Comparison of ENCODE assay signal across 8 cellular contexts in the genomic region with DNA sequence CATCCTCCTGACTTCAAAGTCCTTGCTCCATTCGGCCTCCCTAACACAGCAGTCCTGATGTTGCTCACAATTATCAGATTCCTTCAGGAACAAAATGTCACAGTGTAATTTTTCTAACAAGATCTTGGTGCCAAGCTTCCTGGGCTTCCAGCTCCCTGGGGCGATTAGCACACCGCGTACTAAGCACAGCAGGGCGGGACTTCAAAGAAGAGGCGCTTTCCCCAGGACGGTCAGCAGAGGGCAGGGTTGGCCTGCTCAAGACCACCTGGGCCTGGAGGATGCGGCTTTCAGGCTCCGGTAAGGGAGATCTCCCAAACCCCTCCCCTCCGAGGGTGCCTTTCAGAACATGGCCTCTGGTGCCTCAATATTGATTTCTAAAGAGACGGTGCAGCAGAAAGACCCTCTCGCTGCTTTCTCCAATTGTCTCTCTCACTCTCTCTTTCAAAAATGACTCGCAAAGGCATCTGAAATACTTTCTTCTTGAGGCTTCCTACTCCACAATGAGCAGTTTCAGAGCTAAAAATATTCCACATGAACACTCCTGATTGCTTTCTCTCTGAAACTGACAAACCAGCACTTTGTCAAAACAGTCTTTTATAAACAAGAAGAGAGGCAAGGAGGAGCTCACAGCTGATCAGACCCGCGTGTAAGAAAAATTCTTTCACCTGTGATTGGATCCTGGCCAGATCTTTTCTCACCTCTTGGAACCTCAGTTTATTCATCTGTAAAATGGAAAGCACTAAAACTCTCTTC.
DNase-seq lines count a peak whose midpoint lies in the region; ATAC-seq and TF ChIP-seq lines count a peak whose summit lies in the region.

No MANE protein-coding gene starts in this region.

- H3K36me3 ChIP-seq in mesendoderm (ENCODE audit: control insufficient read depth, insufficient read depth, low read length) = no peaks in the 10 kb centered on the region

- H3K56ac ChIP-seq in mesendoderm (ENCODE audit: low read length) = no peak overlapping the region

- no peak overlapping the region for H4K5ac ChIP-seq in mesendoderm (ENCODE audit: low read length)

- H3K4me2 ChIP-seq in mesendoderm (ENCODE audit: low read length) = no peak overlapping the region

- H3K27me3 ChIP-seq in mesendoderm (ENCODE audit: insufficient read depth, low read length, poor library complexity) = peaks cover 2% of the 10 kb centered on the region

- H3K79me2 ChIP-seq in mesendoderm (ENCODE audit: control insufficient read depth, insufficient read depth, low read length) = no peaks in the 10 kb centered on the region

- H3K4me3 ChIP-seq in WI38 (ENCODE audit: low read depth, low read length) (no peak overlapping the region), mesendoderm (ENCODE audit: low read length) (no peak overlapping the region)

- no peak overlapping the region for H3K23ac ChIP-seq in mesendoderm (ENCODE audit: low read length)

- H3K4me3 Mint-ChIP-seq in endothelial cell (ENCODE audit: unreplicated experiment) = no peak overlapping the region

- no peak overlapping the region for H3K4ac ChIP-seq in mesendoderm (ENCODE audit: low read depth, low read length)

- WGBS in mesendoderm (ENCODE audit: extremely low coverage, insufficient coverage, low lambda C conversion rate) = no CpG with 5 or more reads among the region's 15 CpGs

- H3K18ac ChIP-seq in mesendoderm (ENCODE audit: low read length) = no peak overlapping the region

- H4K8ac ChIP-seq in mesendoderm (ENCODE audit: low read depth, low read length) = peak overlapping the region; percentile 90

- no peak overlapping the region for H3K27ac ChIP-seq in mesendoderm (ENCODE audit: low read depth, low read length)

- no peak overlapping the region for H2BK120ac ChIP-seq in mesendoderm (ENCODE audit: low read depth, low read length)

- H2BK5ac ChIP-seq in mesendoderm (ENCODE audit: low read length) = no peak overlapping the region

- no peak overlapping the region for H3K27ac Mint-ChIP-seq in endothelial cell (ENCODE audit: unreplicated experiment)

- no peaks in the 10 kb centered on the region for H3K79me1 ChIP-seq in mesendoderm (ENCODE audit: low read length)

- H2AK5ac ChIP-seq in mesendoderm (ENCODE audit: low read length) = no peak overlapping the region

- H3K4me1 ChIP-seq in mesendoderm (ENCODE audit: control insufficient read depth, low read depth, low read length) = no peaks in the 10 kb centered on the region

- H3K27me3 Mint-ChIP-seq in endothelial cell (ENCODE audit: unreplicated experiment) = peaks cover 1% of the 10 kb centered on the region

- H3K36me3 Mint-ChIP-seq in endothelial cell (ENCODE audit: low read depth, unreplicated experiment) = peaks cover 72% of the 10 kb centered on the region

- H3K4me1 Mint-ChIP-seq in endothelial cell (ENCODE audit: unreplicated experiment) = peaks cover 6% of the 10 kb centered on the region

- peak overlapping the region; percentile 5 for H3K9ac ChIP-seq in mesendoderm (ENCODE audit: low read length)

- peak; percentile 97 for ATAC-seq in HG03159 (IDR thresholded peaks at IDR 0.05; ENCODE audit: unreplicated experiment)

- TF ChIP-seq CTCF in WI38 (IDR thresholded peaks at IDR 0.05; ENCODE audit: low read depth, low read length) (peak; percentile 91), endothelial cell (IDR thresholded peaks at IDR 0.05; ENCODE audit: unreplicated experiment) (peak; percentile 67)

- H3K9me3 Mint-ChIP-seq in endothelial cell (ENCODE audit: unreplicated experiment) = no peaks in the 10 kb centered on the region

- H2BK15ac ChIP-seq in mesendoderm (replicated peaks; ENCODE audit: low read depth) = no peak overlapping the region

- DNase-seq in COLO668 (lab: John Stamatoyannopoulos, UW; ENCODE audit: unreplicated experiment) (peak; percentile 79), GM19240 (ENCODE audit: insufficient read length, low spot score) (peak; percentile 35), NCI-H2171 treated with DMSO at 0.1 percent for 48 hours (lab: John Stamatoyannopoulos, UW) (peak; percentile 84), endothelial cell (ENCODE audit: low spot score) (peak; percentile 83), mesendoderm (peak; percentile 92)
- DNase-seq in stimulated activated CD8-positive, alpha-beta memory T cell treated with anti-CD3 and anti-CD28 coated beads, Interleukin-7, amount 100 ng/mL, for 48 hours (ENCODE audit: extremely low read depth in 1 of 2, low read depth in 1 of 2) = peak; percentile 8 to 26

Comparison
In these comparisons a context has a peak if more than half of its experiments do, and no peak if none do; other contexts are left out.
1. DNase-seq: peak in every context shown above with its lines; median percentile 92 in mesendoderm; 84 in NCI-H2171 treated with DMSO at 0.1 percent for 48 hours; 83 in endothelial cell; 79 in COLO668; 35 in GM19240; 17 in stimulated activated CD8-positive, alpha-beta memory T cell treated with anti-CD3 and anti-CD28 coated beads, Interleukin-7, amount 100 ng/mL, for 48 hours.